Comparison of ENCODE assay signal across 39 cellular contexts in genomic region chr22:26634189-26634588, GRCh38. TPM values are rescaled to one million over a fixed set of nuclear protein-coding genes. Genes with fewer than 3 reads are reported as not detected.
"Had no signal": no experiment of that assay in that cellular context is flagged by ENCODE, and none has a peak within 500 bp of the region (broad histone marks: within the 10 kb centered on the region; RNA-seq: fewer than 3 reads in every experiment).

No MANE protein-coding gene starts in this region.

- DNase-seq: activated B cell treated with CpG ODN at 0.5 μM for 24 hours; activated CD4-positive, alpha-beta memory T cell treated with anti-CD3 and anti-CD28 coated beads for 36 hours; activated CD4-positive, alpha-beta T cell treated with anti-CD3 and anti-CD28 coated beads for 4 hours; activated CD4-positive, alpha-beta T cell treated with anti-CD3 and anti-CD28 coated beads, Interleukin-2, amount 10 ng/mL, durations not matched to agents 24 days and 14 days; activated CD4-positive, alpha-beta T cell treated with anti-CD3 and anti-CD28 coated beads, Interleukin-2, amount 50 U/mL, for 1 hour; activated CD4-positive, alpha-beta T cell treated with anti-CD3 and anti-CD28 coated beads, Interleukin-2, amount 50 U/mL, for 4 hours; activated CD4-positive, CD25-positive, alpha-beta regulatory T cell treated with anti-CD3 and anti-CD28 coated beads, Interleukin-2, amount 50 U/mL, for 72 hours; activated CD8-positive, alpha-beta memory T cell treated with anti-CD3 and anti-CD28 coated beads, Interleukin-2, amount 50 U/mL, for 4 hours; activated CD8-positive, alpha-beta T cell treated with anti-CD3 and anti-CD28 coated beads for 36 hours; activated effector memory CD4-positive, alpha-beta T cell treated with Interleukin-2 at 50 U/mL for 16 hours; activated gamma-delta T cell; activated naive CD4-positive, alpha-beta T cell treated with anti-CD3 and anti-CD28 coated beads, Interleukin-2, amount 50 U/mL, for 16 hours; activated naive CD4-positive, alpha-beta T cell treated with Interleukin-2 at 50 U/mL for 16 hours; activated naive CD8-positive, alpha-beta T cell treated with anti-CD3 and anti-CD28 coated beads for 36 hours; activated T-cell treated with anti-CD3 and anti-CD28 coated beads for 4 hours; activated T-cell treated with anti-CD3 and anti-CD28 coated beads, Interleukin-2, amount 50 U/mL, for 1 hour; activated T-cell treated with anti-CD3 and anti-CD28 coated beads, Interleukin-2, amount 50 U/mL, for 4 hours; activated T-cell treated with anti-CD3 and anti-CD28 coated beads, Interleukin-2, amount 50 U/mL, for 72 hours; adrenal gland; amniotic stem cell; aorta; body of pancreas; brain microvascular endothelial cell; central memory CD4-positive, alpha-beta T cell; T-helper 1 cell; T-helper 2 cell; T-helper 9 cell had no signal

- H3K9me3 Mint-ChIP-seq: activated B cell treated with CpG ODN at 0.5 μM for 24 hours; activated CD4-positive, alpha-beta memory T cell treated with anti-CD3 and anti-CD28 coated beads for 36 hours; activated naive CD4-positive, alpha-beta T cell treated with anti-CD3 and anti-CD28 coated beads, Interleukin-2, amount 50 U/mL, for 72 hours; activated naive CD8-positive, alpha-beta T cell treated with anti-CD3 and anti-CD28 coated beads for 36 hours; activated T-cell treated with anti-CD3 and anti-CD28 coated beads, Interleukin-2, amount 50 U/mL, for 4 hours; activated T-cell treated with anti-CD3 and anti-CD28 coated beads, Interleukin-2, amount 50 U/mL, for 72 hours; activated T-helper 1 cell treated with anti-CD3 and anti-CD28 coated beads, Interleukin-12 subunit alpha, Interleukin-12 subunit beta, Interleukin-2, Interleukin-4 antibody, amounts not matched to agents 30 ng/mL and 10 ng/mL and 1 ng/mL, durations not matched to agents 14 hours and 24 hours and 36 hours; activated T-helper 2 cell treated with anti-CD3 and anti-CD28 coated beads, Interferon-gamma antibody, Interleukin-2, Interleukin-4, amounts not matched to agents 10 μg/mL and 5 μg/mL and 100 μg/mL, durations not matched to agents 14 hours and 24 hours and 36 hours had no signal

- H3K9me3 ChIP-seq: adrenal gland, body of pancreas, breast epithelium had no signal

- H3K27ac ChIP-seq: adrenal gland, body of pancreas, brain microvascular endothelial cell, breast epithelium, VCaP had no signal

- H3K4me3 Mint-ChIP-seq: activated B cell treated with CpG ODN at 0.5 μM for 24 hours; activated CD4-positive, alpha-beta memory T cell treated with anti-CD3 and anti-CD28 coated beads for 36 hours; activated CD4-positive, alpha-beta T cell treated with anti-CD3 and anti-CD28 coated beads, Interleukin-2, amount 10 ng/mL, durations not matched to agents 24 days and 14 days; activated CD8-positive, alpha-beta T cell treated with anti-CD3 and anti-CD28 coated beads for 36 hours; activated naive CD8-positive, alpha-beta T cell treated with anti-CD3 and anti-CD28 coated beads for 36 hours; activated T-cell treated with anti-CD3 and anti-CD28 coated beads, Interleukin-2, amount 50 U/mL, for 4 hours; activated T-cell treated with anti-CD3 and anti-CD28 coated beads, Interleukin-2, amount 50 U/mL, for 72 hours; activated T-helper 1 cell treated with anti-CD3 and anti-CD28 coated beads, Interleukin-12 subunit alpha, Interleukin-12 subunit beta, Interleukin-2, Interleukin-4 antibody, amounts not matched to agents 30 ng/mL and 10 ng/mL and 1 ng/mL, durations not matched to agents 14 hours and 24 hours and 36 hours; T-helper 1 cell treated with Interleukin-12 subunit alpha and Interleukin-12 subunit beta and Interleukin-4 antibody, amounts not matched to agents 30 μg/mL and 1 μg/mL, for 36 hours; T-helper 2 cell treated with Interferon-gamma antibody and Interleukin-4, amounts not matched to agents 5 μg/mL and 100 μg/mL, for 36 hours had no signal

- H3K27me3 ChIP-seq: adrenal gland, body of pancreas, brain microvascular endothelial cell, breast epithelium had no signal

- FAIRE-seq: astrocyte, TTC549 had no signal

- ATAC-seq: activated CD8-positive, alpha-beta T cell treated with anti-CD3 and anti-CD28 coated beads for 36 hours; activated naive CD4-positive, alpha-beta T cell treated with anti-CD3 and anti-CD28 coated beads, Interleukin-2, amount 50 U/mL, for 72 hours; activated T-cell treated with anti-CD3 and anti-CD28 coated beads, Interleukin-2, amount 50 U/mL, for 4 hours; activated T-cell treated with anti-CD3 and anti-CD28 coated beads, Interleukin-2, amount 50 U/mL, for 72 hours; body of pancreas had no signal

- H3K27ac Mint-ChIP-seq: activated B cell treated with CpG ODN at 0.5 μM for 24 hours; activated CD4-positive, alpha-beta memory T cell treated with anti-CD3 and anti-CD28 coated beads for 36 hours; activated CD4-positive, alpha-beta T cell treated with anti-CD3 and anti-CD28 coated beads, Interleukin-2, amount 10 ng/mL, durations not matched to agents 24 days and 14 days; activated CD8-positive, alpha-beta T cell treated with anti-CD3 and anti-CD28 coated beads for 36 hours; activated naive CD8-positive, alpha-beta T cell treated with anti-CD3 and anti-CD28 coated beads for 36 hours; activated T-cell treated with anti-CD3 and anti-CD28 coated beads, Interleukin-2, amount 50 U/mL, for 72 hours; activated T-helper 1 cell treated with anti-CD3 and anti-CD28 coated beads, Interleukin-12 subunit alpha, Interleukin-12 subunit beta, Interleukin-2, Interleukin-4 antibody, amounts not matched to agents 30 ng/mL and 10 ng/mL and 1 ng/mL, durations not matched to agents 14 hours and 24 hours and 36 hours; activated T-helper 2 cell treated with anti-CD3 and anti-CD28 coated beads, Interferon-gamma antibody, Interleukin-2, Interleukin-4, amounts not matched to agents 10 μg/mL and 5 μg/mL and 100 μg/mL, durations not matched to agents 14 hours and 24 hours and 36 hours; T-helper 2 cell treated with Interferon-gamma antibody and Interleukin-4, amounts not matched to agents 5 μg/mL and 100 μg/mL, for 36 hours had no signal

- H3K36me3 Mint-ChIP-seq: activated CD4-positive, alpha-beta memory T cell treated with anti-CD3 and anti-CD28 coated beads for 36 hours; activated naive CD4-positive, alpha-beta T cell treated with anti-CD3 and anti-CD28 coated beads, Interleukin-2, amount 50 U/mL, for 72 hours; activated naive CD8-positive, alpha-beta T cell treated with anti-CD3 and anti-CD28 coated beads for 36 hours had no signal

- H3K4me1 ChIP-seq: adrenal gland, body of pancreas, breast epithelium had no signal

- H3K27me3 Mint-ChIP-seq: activated CD4-positive, alpha-beta memory T cell treated with anti-CD3 and anti-CD28 coated beads for 36 hours; activated CD8-positive, alpha-beta T cell treated with anti-CD3 and anti-CD28 coated beads for 36 hours; activated naive CD8-positive, alpha-beta T cell treated with anti-CD3 and anti-CD28 coated beads for 36 hours had no signal

- H3K4me1 Mint-ChIP-seq: activated B cell treated with CpG ODN at 0.5 μM for 24 hours had no signal

- H3K36me3 ChIP-seq: adrenal gland, brain microvascular endothelial cell, breast epithelium had no signal

- H3K4me3 ChIP-seq: adrenal gland, body of pancreas, breast epithelium had no signal

RNA-seq across cellular contexts. Expression of gene CRYBA4, which starts 12.4 kb away (rescaled TPM):
- total RNA-seq: activated B cell treated with CpG ODN at 0.5 μM for 24 hours; activated CD4-positive, alpha-beta T cell treated with anti-CD3 and anti-CD28 coated beads, Interleukin-2, amount 10 ng/mL, durations not matched to agents 24 days and 14 days; activated CD8-positive, alpha-beta memory T cell treated with anti-CD3 and anti-CD28 coated beads for 36 hours; activated CD8-positive, alpha-beta T cell treated with anti-CD3 and anti-CD28 coated beads for 36 hours; activated naive CD4-positive, alpha-beta T cell treated with anti-CD3 and anti-CD28 coated beads, Interleukin-2, amount 50 U/mL, for 72 hours; activated naive CD8-positive, alpha-beta T cell treated with anti-CD3 and anti-CD28 coated beads for 36 hours; activated T-cell treated with anti-CD3 and anti-CD28 coated beads, Interleukin-2, amount 50 U/mL, for 4 hours; activated T-helper 1 cell treated with anti-CD3 and anti-CD28 coated beads, Interleukin-12 subunit alpha, Interleukin-12 subunit beta, Interleukin-2, Interleukin-4 antibody, amounts not matched to agents 30 ng/mL and 10 ng/mL and 1 ng/mL, durations not matched to agents 14 hours and 24 hours and 36 hours; activated T-helper 2 cell treated with anti-CD3 and anti-CD28 coated beads, Interferon-gamma antibody, Interleukin-2, Interleukin-4, amounts not matched to agents 10 μg/mL and 5 μg/mL and 100 μg/mL, durations not matched to agents 14 hours and 24 hours and 36 hours; adrenal gland; aorta; body of pancreas; breast epithelium; cardiac septum; cerebellum had no signal
- polyA plus RNA-seq: adrenal gland, aorta had no signal

RNA-seq across cellular contexts. Expression of gene CRYBB1, which starts 16.4 kb away (rescaled TPM):
- total RNA-seq: activated B cell treated with CpG ODN at 0.5 μM for 24 hours; activated CD4-positive, alpha-beta T cell treated with anti-CD3 and anti-CD28 coated beads, Interleukin-2, amount 10 ng/mL, durations not matched to agents 24 days and 14 days; activated CD8-positive, alpha-beta memory T cell treated with anti-CD3 and anti-CD28 coated beads for 36 hours; activated CD8-positive, alpha-beta T cell treated with anti-CD3 and anti-CD28 coated beads for 36 hours; activated naive CD4-positive, alpha-beta T cell treated with anti-CD3 and anti-CD28 coated beads, Interleukin-2, amount 50 U/mL, for 72 hours; activated naive CD8-positive, alpha-beta T cell treated with anti-CD3 and anti-CD28 coated beads for 36 hours; activated T-cell treated with anti-CD3 and anti-CD28 coated beads, Interleukin-2, amount 50 U/mL, for 4 hours; activated T-cell treated with anti-CD3 and anti-CD28 coated beads, Interleukin-2, amount 50 U/mL, for 72 hours; activated T-helper 1 cell treated with anti-CD3 and anti-CD28 coated beads, Interleukin-12 subunit alpha, Interleukin-12 subunit beta, Interleukin-2, Interleukin-4 antibody, amounts not matched to agents 30 ng/mL and 10 ng/mL and 1 ng/mL, durations not matched to agents 14 hours and 24 hours and 36 hours; activated T-helper 2 cell treated with anti-CD3 and anti-CD28 coated beads, Interferon-gamma antibody, Interleukin-2, Interleukin-4, amounts not matched to agents 10 μg/mL and 5 μg/mL and 100 μg/mL, durations not matched to agents 14 hours and 24 hours and 36 hours; astrocyte had no signal
